ENCODE assay signal across 7 cellular contexts in the genomic region with DNA sequence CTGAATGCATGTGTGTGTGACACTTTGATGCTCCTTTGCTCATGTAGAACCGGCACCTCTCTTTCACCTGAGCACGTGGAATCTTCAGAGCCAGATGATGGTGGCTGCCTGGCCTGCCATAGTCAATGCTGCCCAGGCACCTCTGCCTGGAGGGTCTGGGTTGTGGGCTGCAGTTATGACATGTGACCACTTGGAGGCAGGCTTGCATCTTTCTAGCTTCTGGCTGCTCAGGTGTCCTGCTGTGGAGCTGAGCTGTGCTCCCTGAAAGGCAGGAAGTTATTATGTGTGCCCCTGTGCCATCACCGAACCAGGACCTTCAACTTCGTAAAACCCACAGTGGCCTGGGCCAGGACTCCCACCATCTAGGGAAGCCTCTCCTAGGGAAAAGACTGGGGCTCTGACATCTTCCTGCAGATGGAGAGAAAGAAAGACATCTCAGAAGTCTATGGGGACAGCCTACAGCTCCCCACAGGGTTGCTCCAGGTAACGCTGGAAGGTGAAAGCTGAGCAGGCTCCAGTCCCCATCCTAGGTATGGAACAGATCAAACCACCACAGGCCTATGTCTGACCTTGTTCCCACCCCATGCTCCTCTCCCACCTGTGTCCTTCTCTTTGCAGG. TPM values are rescaled to one million over a fixed set of nuclear protein-coding genes. Genes with fewer than 3 reads are reported as not detected.
A peak's percentile ranks its signal among the peaks of the same experiment; 100 is the strongest.
DNase-seq lines count a peak whose midpoint lies in the region; ATAC-seq, FAIRE-seq and TF ChIP-seq lines count a peak whose summit lies in the region.

No MANE protein-coding gene starts in this region.

- H3K4me1 ChIP-seq in adrenal gland (replicated peaks in 1 of 2) (peaks cover 13 to 20% of the 10 kb centered on the region in 2 donors), right cardiac atrium (ENCODE audit: control insufficient read depth, insufficient read depth, low read length) (no peaks in the 10 kb centered on the region), small intestine (ENCODE audit: control insufficient read depth in 2 of 2, insufficient read depth in 1 of 2, low read depth in 1 of 2, low read length in 1 of 2) (no peaks in the 10 kb centered on the region)

- in situ Hi-C loops in GM13976 (cut with MboI; ENCODE audit: low sequenced_read_pairs, unreplicated experiment): no loop called here

- H3K27me3 ChIP-seq in adrenal gland (no peaks in the 10 kb centered on the region), right cardiac atrium (ENCODE audit: control insufficient read depth, insufficient read depth) (no peaks in the 10 kb centered on the region), small intestine (ENCODE audit: control insufficient read depth in 2 of 2, insufficient read depth in 2 of 2, low read length in 2 of 2) (no peaks in the 10 kb centered on the region)

- 8 to 24% (median 17%) methylated on average over 4 to 5 of the region's 5 CpGs for WGBS in adrenal gland, 4 donors
- 22% methylated on average over 5 of the region's 5 CpGs for WGBS in right cardiac atrium
- 2 to 27% (median 13%) methylated on average over 5 of the region's 5 CpGs for WGBS in small intestine, 3 donors

- ATAC-seq in HG02642 (IDR thresholded peaks at IDR 0.05; ENCODE audit: poor library complexity, unreplicated experiment): peak; percentile 67
- ATAC-seq in right cardiac atrium: peak; percentile 56 to 78

- intact Hi-C loops in adrenal gland (cut with DNase I): loop anchor here (2.0 to 5.0 kb wide), 2 partner anchors 167 to 168 kb away; no protein-coding TSS in a partner anchor
- intact Hi-C loops in right cardiac atrium (cut with DNase I): loop anchor here in 2 of 4 donors (5.0 kb wide), 5 partner anchors 38 to 183 kb away; no protein-coding TSS in a partner anchor

- peak in 1 of 2 donors; percentile 12 for TF ChIP-seq POLR2A in adrenal gland (IDR thresholded peaks at IDR 0.05)

- H3K36me3 ChIP-seq in adrenal gland (replicated peaks in 1 of 2): peaks cover 0 to 20% of the 10 kb centered on the region in 2 donors
- no peaks in the 10 kb centered on the region for H3K36me3 ChIP-seq in small intestine (ENCODE audit: control insufficient read depth in 2 of 2, insufficient read depth in 2 of 2, low read length in 2 of 2)

- TF ChIP-seq CTCF in GM13976 (IDR thresholded peaks at IDR 0.05; ENCODE audit: borderline replicate concordance, control extremely low read depth, extremely low read depth, insufficient read depth, missing control alignments) (peak; percentile 50), adrenal gland (IDR thresholded peaks at IDR 0.05) (peak; percentile 78 to 96 (median 90))

- H3K4me3 ChIP-seq in adrenal gland (no peak overlapping the region), right cardiac atrium (ENCODE audit: low read length) (no peak overlapping the region), small intestine (ENCODE audit: low read depth in 1 of 2, low read length in 2 of 2) (no peak overlapping the region)

- no peaks in the 10 kb centered on the region for H3K9me3 ChIP-seq in adrenal gland (replicated peaks in 1 of 3)
- no peaks in the 10 kb centered on the region for H3K9me3 ChIP-seq in right cardiac atrium (ENCODE audit: control insufficient read depth, low read length)
- no peaks in the 10 kb centered on the region for H3K9me3 ChIP-seq in small intestine (ENCODE audit: control insufficient read depth, low read depth)

- peak overlapping the region in 3 of 5 donors; percentile 43 to 58 (median 51) for H3K27ac ChIP-seq in adrenal gland
- no peak overlapping the region for H3K27ac ChIP-seq in right cardiac atrium (ENCODE audit: low read length)
- peak overlapping the region in 1 of 2 donors; percentile 25 for H3K27ac ChIP-seq in small intestine (ENCODE audit: low read depth in 1 of 2, low read length in 1 of 2)

- FAIRE-seq in small intestine (lab: Jason Lieb, UNC): no peak

- DNase-seq in GM13976 (ENCODE audit: low spot score): peak; percentile 83
- peak; percentile 48 for DNase-seq in NCI-H1105 treated with DMSO at 0.1 percent for 48 hours (lab: John Stamatoyannopoulos, UW)
- DNase-seq in T-helper 1 cell: peak; percentile 39 to 75 (median 57)
- DNase-seq in adrenal gland: peak; percentile 76 to 92 (median 85)
- DNase-seq in right cardiac atrium: peak; percentile 43 to 84 (median 80)
- peak; percentile 83 for DNase-seq in small intestine

RNA-seq across cellular contexts. Expression of a gene that starts 30.2 kb away (rescaled TPM):
- 100 to 1,000 TPM in 4 of 8 donors, 10 to 100 TPM in 4; 62.7 to 164 (median 93.5) TPM for total RNA-seq in adrenal gland
- 10 to 100 TPM; 21.1 to 60.2 (median 31.8) TPM for polyA plus RNA-seq in adrenal gland
- 1 to 10 TPM; 2.0 to 4.0 (median 3.3) TPM for total RNA-seq in right cardiac atrium
- polyA plus RNA-seq in right cardiac atrium: 1.0 TPM
- 10 to 100 TPM; 24.7 to 39.2 (median 31.8) TPM for polyA plus RNA-seq in small intestine

Comparison
In these comparisons a context has a peak if more than half of its experiments do, and no peak if none do; other contexts are left out.
1. RNA of a gene that starts 30.2 kb away (polyA plus RNA-seq): 21.1 to 60.2 TPM in adrenal gland and 24.7 to 39.2 TPM in small intestine; 1.0 TPM in right cardiac atrium (single experiment); every median in the first group is over 10 times any median in the second.
2. Peak in every context shown above with its lines, with median percentiles within 50 percentile points of each other: DNase-seq.